In the genomic region with DNA sequence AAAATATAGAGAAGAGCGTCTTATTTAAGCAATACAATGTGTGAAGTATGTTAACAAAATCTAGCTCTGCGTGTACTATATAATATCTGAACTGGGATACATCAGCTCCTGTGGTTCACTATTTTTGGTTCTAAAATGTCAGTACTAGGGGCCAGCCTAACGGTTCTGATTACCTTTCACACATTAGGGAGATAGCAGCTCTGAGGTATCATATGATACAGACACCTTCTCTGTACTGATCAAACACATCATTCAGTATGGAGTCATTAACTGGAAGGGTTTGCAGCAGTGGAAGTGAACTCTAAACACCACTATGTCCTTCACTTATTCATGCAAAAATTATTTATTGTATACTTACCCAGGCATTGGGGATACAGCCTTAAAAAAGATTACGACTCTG, we compare ENCODE assay signal across 7 cellular contexts. TPM values are rescaled to one million over a fixed set of nuclear protein-coding genes. Genes with fewer than 3 reads are reported as not detected.
A peak's percentile ranks its signal among the peaks of the same experiment; 100 is the strongest.
DNase-seq lines count a peak whose midpoint lies in the region; ATAC-seq and TF ChIP-seq lines count a peak whose summit lies in the region.

No MANE protein-coding gene starts in this region.

- H3F3A ChIP-seq in smooth muscle cell (ENCODE audit: low read depth), result peaks cover 7% of the 10 kb centered on the region

- H3K79me2 ChIP-seq in smooth muscle cell (ENCODE audit: low read depth), result peaks cover 20% of the 10 kb centered on the region

- H3K9me3 ChIP-seq in HAP-1 (no peaks in the 10 kb centered on the region), RWPE2 (ENCODE audit: severe bottlenecking) (no peaks in the 10 kb centered on the region), smooth muscle cell (replicated peaks; ENCODE audit: low read depth) (no peaks in the 10 kb centered on the region)

- H3K4me3 ChIP-seq in HAP-1 (peak overlapping the region; percentile 69), RWPE2 (ENCODE audit: severe bottlenecking) (peak overlapping the region; percentile 62), fibroblast of pulmonary artery (replicated peaks; ENCODE audit: low read depth, low read length) (peak overlapping the region; percentile 82), smooth muscle cell (peak overlapping the region; percentile 79)

- 70% methylated on average over 4 of the region's 4 CpGs for WGBS in smooth muscle cell (ENCODE audit: low lambda C conversion rate)

- H3K27me3 ChIP-seq in HAP-1 (ENCODE audit: low read depth) (no peaks in the 10 kb centered on the region), RWPE2 (ENCODE audit: insufficient read depth, poor library complexity, severe bottlenecking) (no peaks in the 10 kb centered on the region), smooth muscle cell (ENCODE audit: low read depth) (no peaks in the 10 kb centered on the region)

- peaks cover 27% of the 10 kb centered on the region for H3K4me1 ChIP-seq in HAP-1
- peaks cover 27% of the 10 kb centered on the region for H3K4me1 ChIP-seq in RWPE2 (ENCODE audit: insufficient read depth, poor library complexity, severe bottlenecking)
- peaks cover 20% of the 10 kb centered on the region for H3K4me1 ChIP-seq in smooth muscle cell (ENCODE audit: low read depth)

- peak overlapping the region; percentile 77 for H2AFZ ChIP-seq in smooth muscle cell (ENCODE audit: low read depth)

- H3K27ac ChIP-seq in RWPE2 (ENCODE audit: poor library complexity, severe bottlenecking), result peak overlapping the region; percentile 87
- peak overlapping the region; percentile 64 for H3K27ac ChIP-seq in smooth muscle cell (ENCODE audit: low read depth)

- in situ Hi-C loops in HAP-1 (cut with MboI; ENCODE audit: low sequenced_read_pairs), result no loop called here

- H3K9ac ChIP-seq in smooth muscle cell (ENCODE audit: low read depth), result no peak overlapping the region

- TF ChIP-seq CTCF in RWPE2 (IDR thresholded peaks at IDR 0.05; ENCODE audit: poor library complexity, severe bottlenecking) (no peak), fibroblast of pulmonary artery (IDR thresholded peaks at IDR 0.05; ENCODE audit: low read length, missing control alignments) (no peak), smooth muscle cell (IDR thresholded peaks at IDR 0.05; ENCODE audit: borderline replicate concordance, insufficient read depth, poor library complexity, severe bottlenecking) (no peak)

- peaks cover 12% of the 10 kb centered on the region for H4K20me1 ChIP-seq in smooth muscle cell (ENCODE audit: low read depth)

- ATAC-seq in RWPE2 (ENCODE audit: low read depth), result no peak

- H3K36me3 ChIP-seq in HAP-1 (replicated peaks), result no peaks in the 10 kb centered on the region
- H3K36me3 ChIP-seq in RWPE2 (ENCODE audit: low read depth), result no peaks in the 10 kb centered on the region
- H3K36me3 ChIP-seq in smooth muscle cell (ENCODE audit: low read depth), result no peaks in the 10 kb centered on the region

- peak overlapping the region; percentile 86 for H3K4me2 ChIP-seq in smooth muscle cell

- DNase-seq in HAP-1 (ENCODE audit: low spot score in 2 of 2) (no peak), RWPE2 (ENCODE audit: low spot score) (no peak), fibroblast of pulmonary artery (ENCODE audit: low read depth) (no peak), smooth muscle cell (lab: John Stamatoyannopoulos, UW; ENCODE audit: unreplicated experiment) (no peak), kidney tubule cell (ENCODE audit: low spot score) (no peak), UCSD-AML1 (lab: John Stamatoyannopoulos, UW; ENCODE audit: unreplicated experiment) (no peak), Ammon's horn (ENCODE audit: low spot score) (no peak)

RNA-seq across cellular contexts. Expression of gene LNPEP, which starts 2.1 kb away (rescaled TPM):
- 24.3 and 28.0 TPM in 2 replicates for total RNA-seq in smooth muscle cell
- polyA plus RNA-seq in smooth muscle cell, result 2.3 and 3.5 TPM in 2 replicates

RNA-seq across cellular contexts. Expression of gene ERAP2, which starts 57.5 kb away (rescaled TPM):
- total RNA-seq in smooth muscle cell, result 0.72 and 2.2 TPM in 2 replicates
- 0.82 TPM in 1 of 2 replicates, not detected in the other for polyA plus RNA-seq in smooth muscle cell
